9 cellular contexts compared by ENCODE assay signal in genomic region chr14:61813101-61813596, GRCh38. TPM values are rescaled to one million over a fixed set of nuclear protein-coding genes. Genes with fewer than 3 reads are reported as not detected.
A peak's percentile ranks its signal among the peaks of the same experiment; 100 is the strongest.
DNase-seq lines count a peak whose midpoint lies in the region; ATAC-seq lines count a peak whose summit lies in the region.
"Had no signal": no experiment of that assay in that cellular context is flagged by ENCODE, and none has a peak within 500 bp of the region (broad histone marks: within the 10 kb centered on the region; RNA-seq: fewer than 3 reads in every experiment).

No MANE protein-coding gene starts in this region.

- H3K4me3 Mint-ChIP-seq in activated CD4-positive, alpha-beta memory T cell treated with anti-CD3 and anti-CD28 coated beads, Interleukin-2, amount 10 ng/mL, durations not matched to agents 7 days and 5 days, result peak overlapping the region; percentile 56
- H3K4me3 Mint-ChIP-seq in stimulated activated effector memory CD8-positive, alpha-beta T cell treated with anti-CD3 and anti-CD28 coated beads, Interleukin-12 subunit alpha, Interleukin-12 subunit beta, amount 100 ng/mL, for 72 hours, result peak overlapping the region; percentile 28

- no peak overlapping the region for H3K27ac Mint-ChIP-seq in activated CD4-positive, alpha-beta memory T cell treated with anti-CD3 and anti-CD28 coated beads, Interleukin-2, amount 10 ng/mL, durations not matched to agents 7 days and 5 days
- H3K27ac Mint-ChIP-seq in stimulated activated effector memory CD8-positive, alpha-beta T cell treated with anti-CD3 and anti-CD28 coated beads, Interleukin-12 subunit alpha, Interleukin-12 subunit beta, amount 100 ng/mL, for 72 hours, result no peak overlapping the region

- H3K27me3 ChIP-seq in iPS-18a (ENCODE audit: control insufficient read depth, insufficient read depth, low read length), result peaks cover 41% of the 10 kb centered on the region

- H3K27ac ChIP-seq in iPS-18a (ENCODE audit: low read length), result no peak overlapping the region

- H3K4me1 Mint-ChIP-seq in activated CD4-positive, alpha-beta memory T cell treated with anti-CD3 and anti-CD28 coated beads, Interleukin-2, amount 10 ng/mL, durations not matched to agents 7 days and 5 days, result peaks cover 11% of the 10 kb centered on the region
- peaks cover 12% of the 10 kb centered on the region for H3K4me1 Mint-ChIP-seq in stimulated activated effector memory CD8-positive, alpha-beta T cell treated with anti-CD3 and anti-CD28 coated beads, Interleukin-12 subunit alpha, Interleukin-12 subunit beta, amount 100 ng/mL, for 72 hours

- peak overlapping the region; percentile 62 for H3K4me3 ChIP-seq in iPS-18a (ENCODE audit: low read length)

- H3K9me3 ChIP-seq in iPS-18a (ENCODE audit: control insufficient read depth, low read depth, low read length), result no peaks in the 10 kb centered on the region

- peaks cover 75% of the 10 kb centered on the region for H3K27me3 Mint-ChIP-seq in activated CD4-positive, alpha-beta memory T cell treated with anti-CD3 and anti-CD28 coated beads, Interleukin-2, amount 10 ng/mL, durations not matched to agents 7 days and 5 days

- H3K36me3 Mint-ChIP-seq in activated CD4-positive, alpha-beta memory T cell treated with anti-CD3 and anti-CD28 coated beads, Interleukin-2, amount 10 ng/mL, durations not matched to agents 7 days and 5 days (ENCODE audit: low read depth), result peaks cover 5% of the 10 kb centered on the region
- H3K36me3 Mint-ChIP-seq in stimulated activated effector memory CD8-positive, alpha-beta T cell treated with anti-CD3 and anti-CD28 coated beads, Interleukin-12 subunit alpha, Interleukin-12 subunit beta, amount 100 ng/mL, for 72 hours, result no peaks in the 10 kb centered on the region

- POLR2A ChIA-PET in activated CD4-positive, alpha-beta memory T cell treated with anti-CD3 and anti-CD28 coated beads, Interleukin-2, amount 10 ng/mL, durations not matched to agents 7 days and 5 days (lab: Charles Lee), result interaction anchor here (1.6 kb wide), 1 partner anchor 15 kb away, joined by 5 read pairs; no protein-coding TSS in a partner anchor

- CTCF ChIA-PET in activated CD4-positive, alpha-beta memory T cell treated with anti-CD3 and anti-CD28 coated beads, Interleukin-2, amount 10 ng/mL, durations not matched to agents 7 days and 5 days (lab: Charles Lee), result interaction anchor here (0.6 kb wide), 1 partner anchor 39 kb away, joined by 3 read pairs; no protein-coding TSS in a partner anchor

- ATAC-seq in stimulated activated effector memory CD8-positive, alpha-beta T cell treated with anti-CD3 and anti-CD28 coated beads, Interleukin-12 subunit alpha, Interleukin-12 subunit beta, amount 100 ng/mL, for 72 hours, result no peak
- no peak for ATAC-seq in GM18861 (IDR thresholded peaks at IDR 0.05; ENCODE audit: unreplicated experiment)
- no peak for ATAC-seq in HG03135 (IDR thresholded peaks at IDR 0.05; ENCODE audit: unreplicated experiment)

- H3K9ac ChIP-seq in iPS-18a (ENCODE audit: low read length), result no peak overlapping the region

- H3K36me3 ChIP-seq in iPS-18a (ENCODE audit: control insufficient read depth, low read depth, low read length), result no peaks in the 10 kb centered on the region

- H3K9me3 Mint-ChIP-seq in activated CD4-positive, alpha-beta memory T cell treated with anti-CD3 and anti-CD28 coated beads, Interleukin-2, amount 10 ng/mL, durations not matched to agents 7 days and 5 days, result no peaks in the 10 kb centered on the region
- no peaks in the 10 kb centered on the region for H3K9me3 Mint-ChIP-seq in stimulated activated effector memory CD8-positive, alpha-beta T cell treated with anti-CD3 and anti-CD28 coated beads, Interleukin-12 subunit alpha, Interleukin-12 subunit beta, amount 100 ng/mL, for 72 hours

- DNase-seq in NCI-H748 (lab: John Stamatoyannopoulos, UW; ENCODE audit: unreplicated experiment), result peak; percentile 63
- DNase-seq in NCI-H748 treated with DMSO at 0.1 percent for 48 hours (lab: John Stamatoyannopoulos, UW), result no peak
- DNase-seq in activated CD4-positive, alpha-beta memory T cell treated with anti-CD3 and anti-CD28 coated beads, Interleukin-2, amount 10 ng/mL, durations not matched to agents 7 days and 5 days, result no peak
- no peak for DNase-seq in stimulated activated effector memory CD8-positive, alpha-beta T cell treated with anti-CD3 and anti-CD28 coated beads, Interleukin-12 subunit alpha, Interleukin-12 subunit beta, amount 100 ng/mL, for 72 hours (ENCODE audit: low spot score in 2 of 2)
- no peak for DNase-seq in GM19238 (ENCODE audit: insufficient read length, low spot score)
- DNase-seq: GOT3 had no signal

- H3K4me1 ChIP-seq in iPS-18a (ENCODE audit: control insufficient read depth, low read depth, low read length), result no peaks in the 10 kb centered on the region

RNA-seq across cellular contexts. Expression of gene SYT16, which starts 0.6 kb away (rescaled TPM):
- total RNA-seq in activated CD4-positive, alpha-beta memory T cell treated with anti-CD3 and anti-CD28 coated beads, Interleukin-2, amount 10 ng/mL, durations not matched to agents 7 days and 5 days, result not detected

RNA-seq across cellular contexts. Expression of gene SNAPC1, which starts 50.9 kb away (rescaled TPM):
- total RNA-seq in activated CD4-positive, alpha-beta memory T cell treated with anti-CD3 and anti-CD28 coated beads, Interleukin-2, amount 10 ng/mL, durations not matched to agents 7 days and 5 days, result 1 to 10 TPM; 5.5 to 6.0 TPM
